ENCODE assay signal across 9 cellular contexts in genomic region chr10:71244638-71245419, GRCh38. TPM values are rescaled to one million over a fixed set of nuclear protein-coding genes. Genes with fewer than 3 reads are reported as not detected.
DNase-seq lines count a peak whose midpoint lies in the region; ATAC-seq, FAIRE-seq and TF ChIP-seq lines count a peak whose summit lies in the region.
"Had no signal": no experiment of that assay in that cellular context is flagged by ENCODE, and none has a peak within 500 bp of the region (broad histone marks: within the 10 kb centered on the region; RNA-seq: fewer than 3 reads in every experiment).

No MANE protein-coding gene starts in this region.

- H3K18ac ChIP-seq in trophoblast cell (ENCODE audit: low read length) = peak overlapping the region; percentile 11

- no peak overlapping the region for H3K23ac ChIP-seq in trophoblast cell (ENCODE audit: low read length)

- H3K27ac ChIP-seq in BLaER1 = no peak overlapping the region
- peak overlapping the region; percentile 91 for H3K27ac ChIP-seq in RWPE2 (ENCODE audit: poor library complexity, severe bottlenecking)
- no peak overlapping the region for H3K27ac ChIP-seq in trophoblast cell (ENCODE audit: low read depth, low read length)

- H3K79me1 ChIP-seq in trophoblast cell (ENCODE audit: low read length) = peaks cover 41% of the 10 kb centered on the region

- H3K79me2 ChIP-seq in trophoblast cell (ENCODE audit: control insufficient read depth, insufficient read depth, low read length, poor library complexity) = peaks cover 18% of the 10 kb centered on the region

- WGBS in trophoblast cell (ENCODE audit: extremely low coverage, insufficient coverage, insufficient read length) = no CpG with 5 or more reads among the region's 27 CpGs

- H3K4ac ChIP-seq in trophoblast cell (ENCODE audit: low read depth, low read length) = no peak overlapping the region

- H3K27me3 ChIP-seq in BLaER1 (no peaks in the 10 kb centered on the region), RWPE2 (ENCODE audit: insufficient read depth, poor library complexity, severe bottlenecking) (no peaks in the 10 kb centered on the region), trophoblast cell (ENCODE audit: insufficient read depth, low read length) (no peaks in the 10 kb centered on the region)

- no peak for TF ChIP-seq CTCF in RWPE2 (IDR thresholded peaks at IDR 0.05; ENCODE audit: poor library complexity, severe bottlenecking)
- no peak for TF ChIP-seq CTCF in GM20000 (IDR thresholded peaks at IDR 0.05; ENCODE audit: extremely low read depth, missing control alignments)

- no peak overlapping the region for H4K12ac ChIP-seq in trophoblast cell (ENCODE audit: low read depth, low read length)

- peak overlapping the region; percentile 16; the same call in 1 of the 2 replicates for H3K4me3 ChIP-seq in BLaER1
- H3K4me3 ChIP-seq in RWPE2 (ENCODE audit: severe bottlenecking) = no peak overlapping the region
- no peak overlapping the region for H3K4me3 ChIP-seq in trophoblast cell (ENCODE audit: low read depth, low read length)

- peak overlapping the region; percentile 78 for H4K91ac ChIP-seq in trophoblast cell (ENCODE audit: low read depth, low read length)

- no peaks in the 10 kb centered on the region for H4K20me1 ChIP-seq in BLaER1

- peak overlapping the region; percentile 61 for H2AK5ac ChIP-seq in trophoblast cell (ENCODE audit: low read length)

- DNase-seq in RWPE2 (ENCODE audit: low spot score) (no peak), fibroblast of peridontal ligament (ENCODE audit: extremely low read depth) (peak; percentile 91), trophoblast cell (peak in 1 of 2 donors; percentile 8), GM20000 (ENCODE audit: low spot score) (no peak), H54 (ENCODE audit: insufficient read length, low spot score) (no peak)
- DNase-seq: mesendoderm had no signal

- no peak overlapping the region for H2AFZ ChIP-seq in trophoblast cell (ENCODE audit: insufficient read depth, low read length, poor library complexity)

- H3K4me1 ChIP-seq in BLaER1 (peaks cover 92% of the 10 kb centered on the region), RWPE2 (ENCODE audit: insufficient read depth, poor library complexity, severe bottlenecking) (peaks cover 52% of the 10 kb centered on the region), trophoblast cell (ENCODE audit: control insufficient read depth in 1 of 2, insufficient read depth in 2 of 2, low read length in 2 of 2) (peaks cover 70 to 71% of the 10 kb centered on the region in 2 experiments)

- no peak for TF ChIP-seq POLR2A in H54 (IDR thresholded peaks at IDR 0.05; ENCODE audit: low read depth, low read length)

- H3K9me3 ChIP-seq in BLaER1 (no peaks in the 10 kb centered on the region), RWPE2 (ENCODE audit: severe bottlenecking) (no peaks in the 10 kb centered on the region), trophoblast cell (ENCODE audit: insufficient read depth, low read depth, low read length) (no peaks in the 10 kb centered on the region)

- FAIRE-seq in H54 (lab: Jason Lieb, UNC) = no peak

- H3K36me3 ChIP-seq in BLaER1 (no peaks in the 10 kb centered on the region), RWPE2 (ENCODE audit: low read depth) (no peaks in the 10 kb centered on the region), trophoblast cell (ENCODE audit: control insufficient read depth in 1 of 2, insufficient read depth in 2 of 2, low read length in 2 of 2) (peaks cover 3 to 6% of the 10 kb centered on the region in 2 experiments)

- no peak for ATAC-seq in RWPE2 (ENCODE audit: low read depth)
- ATAC-seq in HG02973 (IDR thresholded peaks at IDR 0.05; ENCODE audit: unreplicated experiment) = no peak
- ATAC-seq in HG02571 (IDR thresholded peaks at IDR 0.05; ENCODE audit: unreplicated experiment) = no peak

- no peak overlapping the region for H2BK12ac ChIP-seq in trophoblast cell (ENCODE audit: low read length)

- H3K9ac ChIP-seq in BLaER1 (no peak overlapping the region), trophoblast cell (ENCODE audit: low read length) (no peak overlapping the region)

- H3K4me2 ChIP-seq in BLaER1 (peak overlapping the region; percentile 82), trophoblast cell (ENCODE audit: low read length) (no peak overlapping the region)

- H4K8ac ChIP-seq in trophoblast cell (ENCODE audit: low read depth, low read length) = peak overlapping the region; percentile 1

- H2BK5ac ChIP-seq in trophoblast cell (ENCODE audit: low read depth, low read length, poor library complexity) = no peak overlapping the region

- H3K14ac ChIP-seq in trophoblast cell (ENCODE audit: low read length) = peak overlapping the region; percentile 40

- peak overlapping the region; percentile 27 for H2BK120ac ChIP-seq in trophoblast cell (ENCODE audit: insufficient read depth, low read length, poor library complexity)

RNA-seq across cellular contexts. Expression of gene UNC5B, which starts 32.5 kb away (rescaled TPM):
- polyA plus RNA-seq in trophoblast cell (2013) = 54.7 and 55.5 TPM in 2 replicates
